ENCODE assay signal across 1 cellular context in the genomic region with DNA sequence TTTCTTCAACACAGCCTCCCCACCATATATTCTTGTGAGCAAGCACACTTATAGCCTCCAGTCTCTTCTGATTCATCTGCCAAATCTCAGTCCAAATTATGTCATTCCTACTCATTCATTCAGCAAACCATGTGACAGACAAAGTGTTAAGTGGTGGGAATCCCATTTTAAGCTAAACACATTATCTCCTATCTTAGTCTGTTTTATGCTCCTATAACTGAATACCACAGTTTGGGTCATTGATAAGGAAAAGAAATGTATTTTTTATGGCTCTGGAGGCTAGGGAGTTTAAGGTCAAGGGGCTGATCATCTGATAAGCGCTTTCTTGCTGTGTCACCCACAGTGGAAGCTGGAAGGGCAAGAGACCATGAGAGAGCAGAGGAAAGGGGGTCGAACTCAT.
TF ChIP-seq lines count a peak whose summit lies in the region.

No MANE protein-coding gene starts in this region.

TF ChIP-seq in IMR-90, 13 proteins besides CTCF, POLR2A, EP300 and RAD21 (continued from another document):
- TF ChIP-seq RCOR1 (IDR thresholded peaks at IDR 0.05; ENCODE audit: insufficient replicate concordance, low read length), result no peak
TF ChIP-seq in IMR-90: peak in this region for 0.
